ENCODE assay signal across 2 cellular contexts in the genomic region with DNA sequence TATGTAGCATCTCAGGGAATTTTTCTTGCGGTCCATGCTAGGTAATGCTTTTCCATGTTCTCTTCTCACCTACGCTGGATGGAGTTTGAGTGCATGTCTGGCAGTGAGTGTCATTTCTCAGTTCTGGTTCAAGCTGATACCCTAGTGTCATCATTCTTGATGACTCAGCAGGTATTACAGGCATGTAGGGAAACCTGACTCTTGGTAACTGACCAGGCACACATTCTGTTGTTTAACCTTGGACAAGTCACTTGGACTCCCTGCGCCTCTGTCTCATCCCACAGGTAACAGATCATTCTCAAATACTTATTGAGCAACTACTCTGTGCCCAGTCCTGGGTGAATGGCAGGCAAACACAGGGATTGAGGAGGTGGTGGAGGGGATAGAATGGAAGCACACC.
TF ChIP-seq lines count a peak whose summit lies in the region.

No MANE protein-coding gene starts in this region.

TF ChIP-seq in A549, 52 proteins besides CTCF, POLR2A, EP300 and RAD21:
- TF ChIP-seq SMC3 (IDR thresholded peaks at IDR 0.05) = no peak
- TF ChIP-seq MAFK (IDR thresholded peaks at IDR 0.05; ENCODE audit: partially characterized antibody) = peak; percentile 90
- TF ChIP-seq FOXS1 (CRISPR knock-in tag; IDR thresholded peaks at IDR 0.05) = no peak
- no peak for TF ChIP-seq POLR2AphosphoS2 (conservative IDR thresholded peaks at IDR 0.05; ENCODE audit: low read length)
- TF ChIP-seq, protein P1, sequence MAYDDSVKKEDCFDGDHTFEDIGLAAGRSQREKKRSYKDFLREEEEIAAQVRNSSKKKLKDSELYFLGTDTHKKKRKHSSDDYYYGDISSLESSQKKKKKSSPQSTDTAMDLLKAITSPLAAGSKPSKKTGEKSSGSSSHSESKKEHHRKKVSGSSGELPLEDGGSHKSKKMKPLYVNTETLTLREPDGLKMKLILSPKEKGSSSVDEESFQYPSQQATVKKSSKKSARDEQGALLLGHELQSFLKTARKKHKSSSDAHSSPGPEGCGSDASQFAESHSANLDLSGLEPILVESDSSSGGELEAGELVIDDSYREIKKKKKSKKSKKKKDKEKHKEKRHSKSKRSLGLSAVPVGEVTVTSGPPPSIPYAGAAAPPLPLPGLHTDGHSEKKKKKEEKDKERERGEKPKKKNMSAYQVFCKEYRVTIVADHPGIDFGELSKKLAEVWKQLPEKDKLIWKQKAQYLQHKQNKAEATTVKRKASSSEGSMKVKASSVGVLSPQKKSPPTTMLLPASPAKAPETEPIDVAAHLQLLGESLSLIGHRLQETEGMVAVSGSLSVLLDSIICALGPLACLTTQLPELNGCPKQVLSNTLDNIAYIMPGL (CRISPR knock-in tag; IDR thresholded peaks at IDR 0.05; ENCODE audit: borderline replicate concordance) = no peak
- no peak for TF ChIP-seq ZNF302 (CRISPR knock-in tag; IDR thresholded peaks at IDR 0.05)
- no peak for TF ChIP-seq CHD2 (IDR thresholded peaks at IDR 0.05; ENCODE audit: low read length, partially characterized antibody)

TF ChIP-seq in K562, 482 proteins besides CTCF, POLR2A, EP300 and RAD21 (continues in another document):
- TF ChIP-seq TCFL5 (CRISPR knock-in tag; conservative IDR thresholded peaks at IDR 0.05) (no peak), HEY1 (CRISPR knock-in tag; IDR thresholded peaks at IDR 0.05; ENCODE audit: borderline replicate concordance) (no peak), FUS (optimal IDR thresholded peaks at IDR 0.05; ENCODE audit: low read depth, low read length) (no peak), RBM39 (optimal IDR thresholded peaks at IDR 0.05; ENCODE audit: low read depth, low read length) (no peak), ZNF274 (IDR thresholded peaks at IDR 0.05; ENCODE audit: borderline replicate concordance, low read depth, low read length) (no peak), MCM2 (IDR thresholded peaks at IDR 0.05; ENCODE audit: low read depth) (no peak), ZNF24 (IDR thresholded peaks at IDR 0.05) (no peak), HMGN3 (IDR thresholded peaks at IDR 0.05; ENCODE audit: borderline replicate concordance, extremely low read depth, insufficient read length, low read depth, low read length) (no peak), CBFA2T2 (conservative IDR thresholded peaks at IDR 0.05) (no peak), ATF1 (CRISPR knock-in tag; IDR thresholded peaks at IDR 0.05) (no peak), ATF1 (tag; IDR thresholded peaks at IDR 0.05) (no peak), TAF7 (tag; IDR thresholded peaks at IDR 0.05) (no peak), ZNF316 (IDR thresholded peaks at IDR 0.05) (peak; percentile 94), MTA1 (IDR thresholded peaks at IDR 0.05; ENCODE audit: borderline replicate concordance) (no peak), ZNF830 (CRISPR knock-in tag; IDR thresholded peaks at IDR 0.05) (no peak), STAG1 (CRISPR knock-in tag; IDR thresholded peaks at IDR 0.05; ENCODE audit: borderline replicate concordance) (no peak), NFE2 (IDR thresholded peaks at IDR 0.05; ENCODE audit: low read depth) (peak; percentile 20; the same call in 1 of the 2 replicates), C11orf30 (IDR thresholded peaks at IDR 0.05; ENCODE audit: low read depth) (peak; percentile 91), SMAD4 (CRISPR knock-in tag; conservative IDR thresholded peaks at IDR 0.05) (no peak), MTA2 (IDR thresholded peaks at IDR 0.05; ENCODE audit: low read depth) (no peak), DIDO1 (tag; IDR thresholded peaks at IDR 0.05; ENCODE audit: low read depth) (no peak), ZNF444 (CRISPR knock-in tag; IDR thresholded peaks at IDR 0.05) (no peak), U2AF2 (optimal IDR thresholded peaks at IDR 0.05; ENCODE audit: low read depth, low read length) (no peak), ARID2 (IDR thresholded peaks at IDR 0.05) (no peak), ZNF445 (CRISPR knock-in tag; IDR thresholded peaks at IDR 0.05; ENCODE audit: low read depth) (no peak), TEAD2 (tag; IDR thresholded peaks at IDR 0.05) (no peak), NUFIP1 (IDR thresholded peaks at IDR 0.05; ENCODE audit: partially characterized antibody) (no peak), ZNF384 (IDR thresholded peaks at IDR 0.05; ENCODE audit: low read depth, low read length) (no peak), MAFK (IDR thresholded peaks at IDR 0.05; ENCODE audit: low read length) (peak; percentile 93), POLR2H (tag; IDR thresholded peaks at IDR 0.05; ENCODE audit: low read depth) (no peak), ZC3H11A (IDR thresholded peaks at IDR 0.05; ENCODE audit: low read depth, low read length) (no peak), XRCC3 (IDR thresholded peaks at IDR 0.05) (no peak), ZFP36 (IDR thresholded peaks at IDR 0.05; ENCODE audit: low read depth, low read length, partially characterized antibody) (no peak), POLR3G (IDR thresholded peaks at IDR 0.05; ENCODE audit: extremely low read depth, insufficient read length, insufficient replicate concordance) (no peak), MAFF (IDR thresholded peaks at IDR 0.05; ENCODE audit: low read length) (peak; percentile 85), SMARCA4 (IDR thresholded peaks at IDR 0.05) (no peak)
- TF ChIP-seq, protein P2, sequence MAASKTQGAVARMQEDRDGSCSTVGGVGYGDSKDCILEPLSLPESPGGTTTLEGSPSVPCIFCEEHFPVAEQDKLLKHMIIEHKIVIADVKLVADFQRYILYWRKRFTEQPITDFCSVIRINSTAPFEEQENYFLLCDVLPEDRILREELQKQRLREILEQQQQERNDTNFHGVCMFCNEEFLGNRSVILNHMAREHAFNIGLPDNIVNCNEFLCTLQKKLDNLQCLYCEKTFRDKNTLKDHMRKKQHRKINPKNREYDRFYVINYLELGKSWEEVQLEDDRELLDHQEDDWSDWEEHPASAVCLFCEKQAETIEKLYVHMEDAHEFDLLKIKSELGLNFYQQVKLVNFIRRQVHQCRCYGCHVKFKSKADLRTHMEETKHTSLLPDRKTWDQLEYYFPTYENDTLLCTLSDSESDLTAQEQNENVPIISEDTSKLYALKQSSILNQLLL (CRISPR knock-in tag; IDR thresholded peaks at IDR 0.05; ENCODE audit: borderline replicate concordance) = no peak
- TF ChIP-seq, protein P3, sequence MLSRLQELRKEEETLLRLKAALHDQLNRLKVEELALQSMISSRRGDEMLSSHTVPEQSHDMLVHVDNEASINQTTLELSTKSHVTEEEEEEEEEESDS (CRISPR knock-in tag; IDR thresholded peaks at IDR 0.05) = no peak
- TF ChIP-seq, protein P4, sequence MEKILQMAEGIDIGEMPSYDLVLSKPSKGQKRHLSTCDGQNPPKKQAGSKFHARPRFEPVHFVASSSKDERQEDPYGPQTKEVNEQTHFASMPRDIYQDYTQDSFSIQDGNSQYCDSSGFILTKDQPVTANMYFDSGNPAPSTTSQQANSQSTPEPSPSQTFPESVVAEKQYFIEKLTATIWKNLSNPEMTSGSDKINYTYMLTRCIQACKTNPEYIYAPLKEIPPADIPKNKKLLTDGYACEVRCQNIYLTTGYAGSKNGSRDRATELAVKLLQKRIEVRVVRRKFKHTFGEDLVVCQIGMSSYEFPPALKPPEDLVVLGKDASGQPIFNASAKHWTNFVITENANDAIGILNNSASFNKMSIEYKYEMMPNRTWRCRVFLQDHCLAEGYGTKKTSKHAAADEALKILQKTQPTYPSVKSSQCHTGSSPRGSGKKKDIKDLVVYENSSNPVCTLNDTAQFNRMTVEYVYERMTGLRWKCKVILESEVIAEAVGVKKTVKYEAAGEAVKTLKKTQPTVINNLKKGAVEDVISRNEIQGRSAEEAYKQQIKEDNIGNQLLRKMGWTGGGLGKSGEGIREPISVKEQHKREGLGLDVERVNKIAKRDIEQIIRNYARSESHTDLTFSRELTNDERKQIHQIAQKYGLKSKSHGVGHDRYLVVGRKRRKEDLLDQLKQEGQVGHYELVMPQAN (IDR thresholded peaks at IDR 0.05; ENCODE audit: borderline replicate concordance) = no peak
- TF ChIP-seq, protein P5, sequence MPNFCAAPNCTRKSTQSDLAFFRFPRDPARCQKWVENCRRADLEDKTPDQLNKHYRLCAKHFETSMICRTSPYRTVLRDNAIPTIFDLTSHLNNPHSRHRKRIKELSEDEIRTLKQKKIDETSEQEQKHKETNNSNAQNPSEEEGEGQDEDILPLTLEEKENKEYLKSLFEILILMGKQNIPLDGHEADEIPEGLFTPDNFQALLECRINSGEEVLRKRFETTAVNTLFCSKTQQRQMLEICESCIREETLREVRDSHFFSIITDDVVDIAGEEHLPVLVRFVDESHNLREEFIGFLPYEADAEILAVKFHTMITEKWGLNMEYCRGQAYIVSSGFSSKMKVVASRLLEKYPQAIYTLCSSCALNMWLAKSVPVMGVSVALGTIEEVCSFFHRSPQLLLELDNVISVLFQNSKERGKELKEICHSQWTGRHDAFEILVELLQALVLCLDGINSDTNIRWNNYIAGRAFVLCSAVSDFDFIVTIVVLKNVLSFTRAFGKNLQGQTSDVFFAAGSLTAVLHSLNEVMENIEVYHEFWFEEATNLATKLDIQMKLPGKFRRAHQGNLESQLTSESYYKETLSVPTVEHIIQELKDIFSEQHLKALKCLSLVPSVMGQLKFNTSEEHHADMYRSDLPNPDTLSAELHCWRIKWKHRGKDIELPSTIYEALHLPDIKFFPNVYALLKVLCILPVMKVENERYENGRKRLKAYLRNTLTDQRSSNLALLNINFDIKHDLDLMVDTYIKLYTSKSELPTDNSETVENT (CRISPR knock-in tag; IDR thresholded peaks at IDR 0.05) = no peak
- TF ChIP-seq, protein P6, sequence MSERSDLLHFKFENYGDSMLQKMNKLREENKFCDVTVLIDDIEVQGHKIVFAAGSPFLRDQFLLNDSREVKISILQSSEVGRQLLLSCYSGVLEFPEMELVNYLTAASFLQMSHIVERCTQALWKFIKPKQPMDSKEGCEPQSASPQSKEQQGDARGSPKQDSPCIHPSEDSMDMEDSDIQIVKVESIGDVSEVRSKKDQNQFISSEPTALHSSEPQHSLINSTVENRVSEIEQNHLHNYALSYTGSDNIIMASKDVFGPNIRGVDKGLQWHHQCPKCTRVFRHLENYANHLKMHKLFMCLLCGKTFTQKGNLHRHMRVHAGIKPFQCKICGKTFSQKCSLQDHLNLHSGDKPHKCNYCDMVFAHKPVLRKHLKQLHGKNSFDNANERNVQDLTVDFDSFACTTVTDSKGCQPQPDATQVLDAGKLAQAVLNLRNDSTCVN (CRISPR knock-in tag; IDR thresholded peaks at IDR 0.05) = no peak
- TF ChIP-seq, protein P7, sequence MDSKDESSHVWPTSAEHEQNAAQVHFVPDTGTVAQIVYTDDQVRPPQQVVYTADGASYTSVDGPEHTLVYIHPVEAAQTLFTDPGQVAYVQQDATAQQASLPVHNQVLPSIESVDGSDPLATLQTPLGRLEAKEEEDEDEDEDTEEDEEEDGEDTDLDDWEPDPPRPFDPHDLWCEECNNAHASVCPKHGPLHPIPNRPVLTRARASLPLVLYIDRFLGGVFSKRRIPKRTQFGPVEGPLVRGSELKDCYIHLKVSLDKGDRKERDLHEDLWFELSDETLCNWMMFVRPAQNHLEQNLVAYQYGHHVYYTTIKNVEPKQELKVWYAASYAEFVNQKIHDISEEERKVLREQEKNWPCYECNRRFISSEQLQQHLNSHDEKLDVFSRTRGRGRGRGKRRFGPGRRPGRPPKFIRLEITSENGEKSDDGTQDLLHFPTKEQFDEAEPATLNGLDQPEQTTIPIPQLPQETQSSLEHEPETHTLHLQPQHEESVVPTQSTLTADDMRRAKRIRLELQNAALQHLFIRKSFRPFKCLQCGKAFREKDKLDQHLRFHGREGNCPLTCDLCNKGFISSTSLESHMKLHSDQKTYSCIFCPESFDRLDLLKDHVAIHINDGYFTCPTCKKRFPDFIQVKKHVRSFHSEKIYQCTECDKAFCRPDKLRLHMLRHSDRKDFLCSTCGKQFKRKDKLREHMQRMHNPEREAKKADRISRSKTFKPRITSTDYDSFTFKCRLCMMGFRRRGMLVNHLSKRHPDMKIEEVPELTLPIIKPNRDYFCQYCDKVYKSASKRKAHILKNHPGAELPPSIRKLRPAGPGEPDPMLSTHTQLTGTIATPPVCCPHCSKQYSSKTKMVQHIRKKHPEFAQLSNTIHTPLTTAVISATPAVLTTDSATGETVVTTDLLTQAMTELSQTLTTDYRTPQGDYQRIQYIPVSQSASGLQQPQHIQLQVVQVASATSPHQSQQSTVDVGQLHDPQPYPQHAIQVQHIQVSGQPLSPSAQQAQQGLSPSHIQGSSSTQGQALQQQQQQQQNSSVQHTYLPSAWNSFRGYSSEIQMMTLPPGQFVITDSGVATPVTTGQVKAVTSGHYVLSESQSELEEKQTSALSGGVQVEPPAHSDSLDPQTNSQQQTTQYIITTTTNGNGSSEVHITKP (IDR thresholded peaks at IDR 0.05; ENCODE audit: partially characterized antibody) = no peak
- TF ChIP-seq, protein P8, sequence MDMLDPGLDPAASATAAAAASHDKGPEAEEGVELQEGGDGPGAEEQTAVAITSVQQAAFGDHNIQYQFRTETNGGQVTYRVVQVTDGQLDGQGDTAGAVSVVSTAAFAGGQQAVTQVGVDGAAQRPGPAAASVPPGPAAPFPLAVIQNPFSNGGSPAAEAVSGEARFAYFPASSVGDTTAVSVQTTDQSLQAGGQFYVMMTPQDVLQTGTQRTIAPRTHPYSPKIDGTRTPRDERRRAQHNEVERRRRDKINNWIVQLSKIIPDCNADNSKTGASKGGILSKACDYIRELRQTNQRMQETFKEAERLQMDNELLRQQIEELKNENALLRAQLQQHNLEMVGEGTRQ (CRISPR knock-in tag; IDR thresholded peaks at IDR 0.05) = no peak
- TF ChIP-seq, protein P9, sequence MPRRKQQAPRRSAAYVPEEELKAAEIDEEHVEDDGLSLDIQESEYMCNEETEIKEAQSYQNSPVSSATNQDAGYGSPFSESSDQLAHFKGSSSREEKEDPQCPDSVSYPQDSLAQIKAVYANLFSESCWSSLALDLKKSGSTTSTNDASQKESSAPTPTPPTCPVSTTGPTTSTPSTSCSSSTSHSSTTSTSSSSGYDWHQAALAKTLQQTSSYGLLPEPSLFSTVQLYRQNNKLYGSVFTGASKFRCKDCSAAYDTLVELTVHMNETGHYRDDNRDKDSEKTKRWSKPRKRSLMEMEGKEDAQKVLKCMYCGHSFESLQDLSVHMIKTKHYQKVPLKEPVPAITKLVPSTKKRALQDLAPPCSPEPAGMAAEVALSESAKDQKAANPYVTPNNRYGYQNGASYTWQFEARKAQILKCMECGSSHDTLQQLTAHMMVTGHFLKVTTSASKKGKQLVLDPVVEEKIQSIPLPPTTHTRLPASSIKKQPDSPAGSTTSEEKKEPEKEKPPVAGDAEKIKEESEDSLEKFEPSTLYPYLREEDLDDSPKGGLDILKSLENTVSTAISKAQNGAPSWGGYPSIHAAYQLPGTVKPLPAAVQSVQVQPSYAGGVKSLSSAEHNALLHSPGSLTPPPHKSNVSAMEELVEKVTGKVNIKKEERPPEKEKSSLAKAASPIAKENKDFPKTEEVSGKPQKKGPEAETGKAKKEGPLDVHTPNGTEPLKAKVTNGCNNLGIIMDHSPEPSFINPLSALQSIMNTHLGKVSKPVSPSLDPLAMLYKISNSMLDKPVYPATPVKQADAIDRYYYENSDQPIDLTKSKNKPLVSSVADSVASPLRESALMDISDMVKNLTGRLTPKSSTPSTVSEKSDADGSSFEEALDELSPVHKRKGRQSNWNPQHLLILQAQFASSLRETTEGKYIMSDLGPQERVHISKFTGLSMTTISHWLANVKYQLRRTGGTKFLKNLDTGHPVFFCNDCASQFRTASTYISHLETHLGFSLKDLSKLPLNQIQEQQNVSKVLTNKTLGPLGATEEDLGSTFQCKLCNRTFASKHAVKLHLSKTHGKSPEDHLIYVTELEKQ (CRISPR knock-in tag; IDR thresholded peaks at IDR 0.05) = no peak
- TF ChIP-seq, protein P10, sequence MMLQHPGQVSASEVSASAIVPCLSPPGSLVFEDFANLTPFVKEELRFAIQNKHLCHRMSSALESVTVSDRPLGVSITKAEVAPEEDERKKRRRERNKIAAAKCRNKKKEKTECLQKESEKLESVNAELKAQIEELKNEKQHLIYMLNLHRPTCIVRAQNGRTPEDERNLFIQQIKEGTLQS (IDR thresholded peaks at IDR 0.05) = 0 out of 2 replicates have a peak, but pooled peaks have one; percentile 15
- TF ChIP-seq, protein P10 (CRISPR knock-in tag; conservative IDR thresholded peaks at IDR 0.05) = no peak
